In the genomic region with DNA sequence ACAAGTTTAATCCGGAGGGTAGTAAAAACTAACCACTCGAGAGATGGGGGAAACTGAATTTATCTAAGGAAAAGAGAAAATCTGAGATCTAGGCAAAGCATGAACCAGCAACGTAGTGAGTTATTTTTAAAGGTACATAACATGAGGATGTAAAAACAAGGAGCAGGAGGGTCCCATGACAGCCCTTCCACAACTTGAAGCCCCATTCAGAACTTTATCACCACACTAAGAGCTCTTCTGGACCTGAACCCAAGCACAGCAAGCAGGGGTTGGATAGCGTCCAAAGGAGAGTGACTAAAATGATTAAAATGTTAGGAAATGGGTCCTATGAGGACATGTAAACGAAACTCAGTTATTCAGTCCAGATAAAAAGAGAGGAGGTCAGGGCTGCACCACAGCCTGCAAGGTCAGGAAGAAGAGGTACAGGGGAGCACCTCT, we compare ENCODE assay signal across 11 cellular contexts. TPM values are rescaled to one million over a fixed set of nuclear protein-coding genes. Genes with fewer than 3 reads are reported as not detected.
DNase-seq lines count a peak whose midpoint lies in the region; TF ChIP-seq lines count a peak whose summit lies in the region.
"Had no signal": no experiment of that assay in that cellular context is flagged by ENCODE, and none has a peak within 500 bp of the region (broad histone marks: within the 10 kb centered on the region; RNA-seq: fewer than 3 reads in every experiment).

No MANE protein-coding gene starts in this region.

- peaks cover 0 to 14% of the 10 kb centered on the region in 2 experiments for H3K36me3 ChIP-seq in mesenchymal stem cell (ENCODE audit: control insufficient read depth in 1 of 2, insufficient read depth in 2 of 2, low read depth in 1 of 2, low read length in 2 of 2)

- peaks cover 2% of the 10 kb centered on the region for H3K79me1 ChIP-seq in mesenchymal stem cell (replicated peaks; ENCODE audit: low read length, poor library complexity, severe bottlenecking)

- peak; percentile 41 for DNase-seq in AG08396 (ENCODE audit: low spot score)
- DNase-seq in LoVo (ENCODE audit: low spot score), result peak; percentile 54
- peak; percentile 54 for DNase-seq in epithelial cell of esophagus (ENCODE audit: low read depth)
- DNase-seq in mesenchymal stem cell, result peak; percentile 87
- DNase-seq in NCI-H1694 treated with DMSO at 0.1 percent for 48 hours (lab: John Stamatoyannopoulos, UW), result no peak
- DNase-seq in NCI-H2029 treated with DMSO at 0.1 percent for 48 hours (lab: John Stamatoyannopoulos, UW), result no peak
- no peak for DNase-seq in NCI-H1417 treated with DMSO at 0.1 percent for 48 hours (lab: John Stamatoyannopoulos, UW)
- DNase-seq in hypothalamus (lab: John Stamatoyannopoulos, UW), result no peak
- DNase-seq: COR-L47; NCI-H1436 treated with DMSO at 0.1 percent for 48 hours; stimulated activated CD4-positive, alpha-beta T cell treated with anti-CD3 and anti-CD28 coated beads, Interleukin-2, amount 100 ng/mL, for 24 hours had no signal

- no peaks in the 10 kb centered on the region for H3K27me3 ChIP-seq in mesenchymal stem cell (ENCODE audit: control insufficient read depth in 1 of 2, insufficient read depth in 1 of 2, low read length in 2 of 2)

- peak overlapping the region; percentile 64 for H3K4me2 ChIP-seq in mesenchymal stem cell (ENCODE audit: low read length, poor library complexity, severe bottlenecking)

- H3K23ac ChIP-seq in mesenchymal stem cell (ENCODE audit: low read length in 2 of 2), result no peak overlapping the region

- H2AK5ac ChIP-seq in mesenchymal stem cell (ENCODE audit: low read length, severe bottlenecking), result peak overlapping the region; percentile 92

- H3K9me3 ChIP-seq in mesenchymal stem cell (ENCODE audit: control insufficient read depth, low read length), result no peaks in the 10 kb centered on the region

- H2BK120ac ChIP-seq in mesenchymal stem cell (ENCODE audit: low read depth, low read length), result no peak overlapping the region

- H3K4me1 ChIP-seq in mesenchymal stem cell (ENCODE audit: control insufficient read depth, insufficient read depth, low read depth, low read length), result peaks cover 15% of the 10 kb centered on the region

- no peak overlapping the region for H2AFZ ChIP-seq in mesenchymal stem cell (ENCODE audit: low read depth, low read length)

- H2BK15ac ChIP-seq in mesenchymal stem cell (ENCODE audit: low read depth, poor library complexity, severe bottlenecking), result no peak overlapping the region

- peak overlapping the region; percentile 90 for H3K27ac ChIP-seq in mesenchymal stem cell (ENCODE audit: low read length, poor library complexity, severe bottlenecking)

- H3K14ac ChIP-seq in mesenchymal stem cell (ENCODE audit: low read length in 2 of 2), result no peak overlapping the region

- peak overlapping the region in 1 of 2 experiments; percentile 85 for H3K18ac ChIP-seq in mesenchymal stem cell (ENCODE audit: low read depth in 1 of 2, low read length in 2 of 2)

- TF ChIP-seq CTCF in epithelial cell of esophagus (IDR thresholded peaks at IDR 0.05; ENCODE audit: insufficient read depth, low read depth, low read length, missing control alignments), result no peak

- 24% methylated on average over 4 of the region's 5 CpGs for WGBS in mesenchymal stem cell

- peak overlapping the region; percentile 72 for H3K9ac ChIP-seq in mesenchymal stem cell (ENCODE audit: low read length)

- H4K8ac ChIP-seq in mesenchymal stem cell (ENCODE audit: low read length), result no peak overlapping the region

- H3K4ac ChIP-seq in mesenchymal stem cell (ENCODE audit: low read depth in 1 of 2, low read length in 2 of 2), result no peak overlapping the region

- H4K91ac ChIP-seq in mesenchymal stem cell (ENCODE audit: low read length), result no peak overlapping the region

- H2BK5ac ChIP-seq in mesenchymal stem cell (ENCODE audit: low read depth, low read length, poor library complexity, severe bottlenecking), result peak overlapping the region; percentile 9

- no peak overlapping the region for H2BK12ac ChIP-seq in mesenchymal stem cell (ENCODE audit: low read length in 2 of 2)

- H3K4me3 ChIP-seq in epithelial cell of esophagus (ENCODE audit: low read length) (no peak overlapping the region), mesenchymal stem cell (ENCODE audit: insufficient read depth in 1 of 2, low read depth in 1 of 2, low read length in 2 of 2) (peak overlapping the region in 1 of 2 experiments; percentile 64)

RNA-seq across cellular contexts. Expression of a gene that starts 16.2 kb away (rescaled TPM):
- polyA plus RNA-seq in mesenchymal stem cell (2013, experiment 1 of 2), result 8.0 TPM
- polyA plus RNA-seq in mesenchymal stem cell (2013, experiment 2 of 2), result 8.1 TPM

Comparison
In these comparisons a context has a peak if more than half of its experiments do, and no peak if none do; other contexts are left out.
1. DNase-seq: peak in AG08396 (single experiment), LoVo (single experiment), epithelial cell of esophagus (single experiment) and mesenchymal stem cell (single experiment); none in NCI-H1694 treated with DMSO at 0.1 percent for 48 hours (single experiment), NCI-H2029 treated with DMSO at 0.1 percent for 48 hours (single experiment), NCI-H1417 treated with DMSO at 0.1 percent for 48 hours (single experiment) and hypothalamus (0 of 51).